ENCODE assay signal across 2 cellular contexts in genomic region chr4:212438-213174, GRCh38.
TF ChIP-seq lines count a peak whose summit lies in the region.

No MANE protein-coding gene starts in this region.

TF ChIP-seq in liver, 16 proteins besides CTCF, POLR2A, EP300 and RAD21 (continued from another document):
- TF ChIP-seq REST (IDR thresholded peaks at IDR 0.05) (no peak), EGR1 (IDR thresholded peaks at IDR 0.05; ENCODE audit: low read depth in 2 of 2) (no peak), JUND (IDR thresholded peaks at IDR 0.05) (no peak), ZBTB33 (IDR thresholded peaks at IDR 0.05) (no peak)

TF ChIP-seq in HepG2, 621 proteins besides CTCF, POLR2A, EP300 and RAD21 (continued from another document):
- TF ChIP-seq HMGXB3 (CRISPR knock-in tag; IDR thresholded peaks at IDR 0.05; ENCODE audit: borderline replicate concordance) (no peak), JUN (CRISPR knock-in tag; IDR thresholded peaks at IDR 0.05) (no peak), SCMH1 (CRISPR knock-in tag; IDR thresholded peaks at IDR 0.05; ENCODE audit: borderline replicate concordance) (no peak), MAX (IDR thresholded peaks at IDR 0.05) (no peak), ATF4 (CRISPR knock-in tag; IDR thresholded peaks at IDR 0.05) (no peak), IKZF5 (CRISPR knock-in tag; IDR thresholded peaks at IDR 0.05) (no peak)
